ENCODE assay signal across 15 cellular contexts in the genomic region with DNA sequence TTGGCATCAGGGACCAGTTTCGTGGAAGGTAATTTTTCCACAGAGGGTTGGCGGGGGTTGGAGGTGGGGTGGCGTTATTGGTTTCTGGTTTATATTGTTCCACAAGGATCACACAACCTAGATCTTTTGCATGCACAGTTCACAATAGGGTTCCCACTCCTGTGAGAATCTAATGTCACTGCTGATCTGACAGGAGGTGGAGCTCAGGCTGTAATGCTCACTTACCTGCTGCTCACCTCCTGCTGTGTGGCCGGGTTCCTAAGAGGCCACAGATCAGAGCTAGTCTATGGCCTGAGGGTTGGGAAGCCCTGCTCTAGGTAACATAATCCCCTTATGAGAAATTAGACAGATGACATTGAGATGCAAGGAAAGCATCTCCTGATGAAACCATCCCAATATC. TPM values are rescaled to one million over a fixed set of nuclear protein-coding genes. Genes with fewer than 3 reads are reported as not detected.
DNase-seq lines count a peak whose midpoint lies in the region; ATAC-seq and FAIRE-seq lines count a peak whose summit lies in the region.
"Had no signal": no experiment of that assay in that cellular context is flagged by ENCODE, and none has a peak within 500 bp of the region (broad histone marks: within the 10 kb centered on the region; RNA-seq: fewer than 3 reads in every experiment).

No MANE protein-coding gene starts in this region.

- H2BK5ac ChIP-seq in mesendoderm (ENCODE audit: low read length) = no peak overlapping the region

- no peak overlapping the region for H3K23ac ChIP-seq in mesendoderm (ENCODE audit: low read length)

- H4K5ac ChIP-seq in mesendoderm (ENCODE audit: low read length) = no peak overlapping the region

- POLR2A ChIA-PET in CD8-positive, alpha-beta memory T cell (lab: Charles Lee) = interaction anchor here (0.9 to 1.2 kb wide), 2 partner anchors 8 to 27 kb away, joined by 3 read pairs; no protein-coding TSS in a partner anchor
- POLR2A ChIA-PET in T-cell (lab: Charles Lee) = interaction anchor here in 1 of 2 donors (0.6 kb wide), 1 partner anchor 230 kb away, joined by 4 read pairs; no protein-coding TSS in a partner anchor

- DNase-seq in NCI-H1417 (lab: John Stamatoyannopoulos, UW) = peak; percentile 37 to 71 (median 67)
- DNase-seq in NCI-H1417 treated with DMSO at 0.1 percent for 48 hours (lab: John Stamatoyannopoulos, UW) = no peak
- DNase-seq in CD8-positive, alpha-beta memory T cell = no peak
- DNase-seq in T-cell = no peak
- DNase-seq in mesendoderm = peak; percentile 66
- no peak for DNase-seq in RCC 7860 (ENCODE audit: low spot score)
- DNase-seq in cerebellar nuclear complex (lab: John Stamatoyannopoulos, UW) = no peak
- no peak for DNase-seq in stimulated activated CD4-positive, alpha-beta T cell treated with anti-CD3 and anti-CD28 coated beads, Interleukin-4, amount 100 ng/mL, for 1 hour
- DNase-seq: nucleus accumbens had no signal

- H3K27me3 Mint-ChIP-seq in CD8-positive, alpha-beta memory T cell = no peaks in the 10 kb centered on the region
- H3K27me3 Mint-ChIP-seq in T-cell = no peaks in the 10 kb centered on the region

- H3K36me3 Mint-ChIP-seq in CD8-positive, alpha-beta memory T cell = peaks cover 43 to 72% (median 50%) of the 10 kb centered on the region in 3 donors
- H3K36me3 Mint-ChIP-seq in T-cell = peaks cover 56% of the 10 kb centered on the region

- CTCF ChIA-PET in CD8-positive, alpha-beta memory T cell (lab: Charles Lee) = interaction anchor here (1.0 to 2.6 kb wide), 5 partner anchors 13 to 98 kb away, joined by 3 to 9 read pairs (median 4); partner anchors contain the start of gene GBP5
- CTCF ChIA-PET in T-cell (lab: Charles Lee) = interaction anchor here (0.6 to 1.1 kb wide), 2 partner anchors 15 to 339 kb away, joined by 3 read pairs; no protein-coding TSS in a partner anchor

- no peak overlapping the region for H2BK15ac ChIP-seq in mesendoderm (replicated peaks; ENCODE audit: low read depth)

- peaks cover 75 to 88% (median 81%) of the 10 kb centered on the region in 3 donors for H3K4me1 Mint-ChIP-seq in CD8-positive, alpha-beta memory T cell
- H3K4me1 Mint-ChIP-seq in T-cell = peaks cover 66 to 71% (median 68%) of the 10 kb centered on the region in 3 donors

- H2BK120ac ChIP-seq in mesendoderm (ENCODE audit: low read depth, low read length) = no peak overlapping the region

- peaks cover 0 to 5% (median 4%) of the 10 kb centered on the region in 5 donors for H3K9me3 Mint-ChIP-seq in CD8-positive, alpha-beta memory T cell
- H3K9me3 Mint-ChIP-seq in T-cell = peaks cover 0 to 9% (median 0%) of the 10 kb centered on the region in 3 donors

- no peaks in the 10 kb centered on the region for H3K27me3 ChIP-seq in CD8-positive, alpha-beta memory T cell (ENCODE audit: insufficient read depth, low read length, poor library complexity, severe bottlenecking)
- no peaks in the 10 kb centered on the region for H3K27me3 ChIP-seq in mesendoderm (ENCODE audit: insufficient read depth, low read length, poor library complexity)
- H3K27me3 ChIP-seq: breast epithelium, upper lobe of right lung had no signal

- no peak for FAIRE-seq in RCC 7860 (lab: Jason Lieb, UNC)
- FAIRE-seq: D721Med had no signal

- H3K4me3 ChIP-seq in CD8-positive, alpha-beta memory T cell (ENCODE audit: low read length) = peak overlapping the region; percentile 14
- H3K4me3 ChIP-seq in mesendoderm (ENCODE audit: low read length) = no peak overlapping the region
- H3K4me3 ChIP-seq: breast epithelium, upper lobe of right lung had no signal

- peak overlapping the region; percentile 49 for H3K4ac ChIP-seq in mesendoderm (ENCODE audit: low read depth, low read length)

- no CpG with 5 or more reads among the region's 4 CpGs for WGBS in mesendoderm (ENCODE audit: extremely low coverage, insufficient coverage, low lambda C conversion rate)

- H2AK5ac ChIP-seq in mesendoderm (ENCODE audit: low read length) = no peak overlapping the region

- no peaks in the 10 kb centered on the region for H3K79me2 ChIP-seq in mesendoderm (ENCODE audit: control insufficient read depth, insufficient read depth, low read length)

- peak overlapping the region; percentile 83 to 99 (median 91) for H3K27ac Mint-ChIP-seq in CD8-positive, alpha-beta memory T cell
- peak overlapping the region; percentile 90 to 91 for H3K27ac Mint-ChIP-seq in T-cell

- no peak overlapping the region for H3K56ac ChIP-seq in mesendoderm (ENCODE audit: low read length)

- peak overlapping the region; percentile 60 to 90 (median 76) for H3K4me3 Mint-ChIP-seq in CD8-positive, alpha-beta memory T cell
- H3K4me3 Mint-ChIP-seq in T-cell = peak overlapping the region; percentile 40 to 70 (median 59)

- no peaks in the 10 kb centered on the region for H3K79me1 ChIP-seq in mesendoderm (ENCODE audit: low read length)

- no peak overlapping the region for H3K4me2 ChIP-seq in mesendoderm (ENCODE audit: low read length)

- no peak overlapping the region for H4K8ac ChIP-seq in mesendoderm (ENCODE audit: low read depth, low read length)

- H3K27ac ChIP-seq in CD8-positive, alpha-beta memory T cell (ENCODE audit: low read depth, low read length) = peak overlapping the region; percentile 29
- H3K27ac ChIP-seq in mesendoderm (ENCODE audit: low read depth, low read length) = no peak overlapping the region
- H3K27ac ChIP-seq: breast epithelium, RWPE1, upper lobe of right lung had no signal

- H3K36me3 ChIP-seq in CD8-positive, alpha-beta memory T cell (ENCODE audit: insufficient read depth, low read length) = peaks cover 38% of the 10 kb centered on the region
- H3K36me3 ChIP-seq in mesendoderm (ENCODE audit: control insufficient read depth, insufficient read depth, low read length) = no peaks in the 10 kb centered on the region
- H3K36me3 ChIP-seq: breast epithelium, upper lobe of right lung had no signal

- H3K4me1 ChIP-seq in CD8-positive, alpha-beta memory T cell (ENCODE audit: insufficient read depth, low read length) = peaks cover 67% of the 10 kb centered on the region
- peaks cover 16% of the 10 kb centered on the region for H3K4me1 ChIP-seq in mesendoderm (ENCODE audit: control insufficient read depth, low read depth, low read length)
- H3K4me1 ChIP-seq: breast epithelium had no signal

- peak in 3 of 4 experiments; percentile 30 to 34 (median 30) for ATAC-seq in T-cell (replicated peaks in 1 of 4)

- H3K9ac ChIP-seq in mesendoderm (ENCODE audit: low read length) = no peak overlapping the region

- H3K9me3 ChIP-seq in CD8-positive, alpha-beta memory T cell (ENCODE audit: low read length) = no peaks in the 10 kb centered on the region
- H3K9me3 ChIP-seq: breast epithelium, upper lobe of right lung had no signal

- H3K18ac ChIP-seq in mesendoderm (ENCODE audit: low read length) = peak overlapping the region; percentile 56

RNA-seq across cellular contexts. Expression of gene GBP5, which starts 12.6 kb away (rescaled TPM):
- 10 to 100 TPM; 67.2 to 74.5 TPM for total RNA-seq in CD8-positive, alpha-beta memory T cell
- polyA plus RNA-seq in CD8-positive, alpha-beta memory T cell = 180 TPM
- 100 to 1,000 TPM in 4 of 5 donors, 10 to 100 TPM in 1; 46.8 to 165 (median 116) TPM for total RNA-seq in T-cell
- not detected for polyA plus RNA-seq in mesendoderm (2013, experiment 1 of 2)
- 0.01 TPM for polyA plus RNA-seq in mesendoderm (2013, experiment 2 of 2)
- total RNA-seq: A172, NCI-H460 had no signal

Comparison
In these comparisons a context has a peak if more than half of its experiments do, and no peak if none do; other contexts are left out.
1. DNase-seq: peak in NCI-H1417 (3 of 3) and mesendoderm (single experiment); none in NCI-H1417 treated with DMSO at 0.1 percent for 48 hours (single experiment), CD8-positive, alpha-beta memory T cell (0 of 5), T-cell (0 of 34), RCC 7860 (single experiment), cerebellar nuclear complex (0 of 2) and stimulated activated CD4-positive, alpha-beta T cell treated with anti-CD3 and anti-CD28 coated beads, Interleukin-4, amount 100 ng/mL, for 1 hour (single experiment).